ENCODE assay signal across 15 cellular contexts in genomic region chr4:113967687-113968086, GRCh38. TPM values are rescaled to one million over a fixed set of nuclear protein-coding genes. Genes with fewer than 3 reads are reported as not detected.
A peak's percentile ranks its signal among the peaks of the same experiment; 100 is the strongest.
DNase-seq lines count a peak whose midpoint lies in the region; ATAC-seq and TF ChIP-seq lines count a peak whose summit lies in the region.
"Had no signal": no experiment of that assay in that cellular context is flagged by ENCODE, and none has a peak within 500 bp of the region (broad histone marks: within the 10 kb centered on the region; RNA-seq: fewer than 3 reads in every experiment).

No MANE protein-coding gene starts in this region.

- H3K27me3 ChIP-seq in IMR-90 (ENCODE audit: control insufficient read depth, insufficient read depth, low read length) (no peaks in the 10 kb centered on the region), osteoblast (ENCODE audit: insufficient read depth, low read length) (no peaks in the 10 kb centered on the region)
- H3K27me3 ChIP-seq: BE2C had no signal

- no peak for TF ChIP-seq POLR2A in IMR-90 (IDR thresholded peaks at IDR 0.05; ENCODE audit: low read depth, low read length)

- intact Hi-C loops in IMR-90 (cut with micrococcal nuclease) = no loop called here
- intact Hi-C loops in left ventricle myocardium superior (cut with micrococcal nuclease) = no loop called here

- H2BK20ac ChIP-seq in IMR-90 (ENCODE audit: low read depth, low read length) = no peak overlapping the region

- DNase-seq in IMR-90 (no peak), osteoblast (ENCODE audit: insufficient read length, low spot score, missing footprints) (no peak), omental fat pad (ENCODE audit: low spot score) (no peak), left ventricle myocardium superior (no peak)
- no peak for DNase-seq in stimulated activated CD4-positive, alpha-beta T cell treated with anti-CD3 and anti-CD28 coated beads, Interleukin-2, amount 100 ng/mL, for 24 hours
- DNase-seq: BE2C; CD4-positive, alpha-beta memory T cell; DMS79; H7 had no signal

- dilution Hi-C loops in IMR-90 (cut with HindIII; ENCODE audit: low sequenced_read_pairs, unreplicated experiment) = no loop called here

- TF ChIP-seq RAD21 in IMR-90 (IDR thresholded peaks at IDR 0.05; ENCODE audit: low read length) = no peak

- H3K27ac ChIP-seq in IMR-90 (ENCODE audit: insufficient read depth, low read length) (no peak overlapping the region), osteoblast (ENCODE audit: low read depth, low read length) (peak overlapping the region; percentile 11)
- H3K27ac ChIP-seq: C4-2B had no signal

- H3K18ac ChIP-seq in IMR-90 (ENCODE audit: low read depth, low read length) = no peak overlapping the region

- no peak overlapping the region for H3K56ac ChIP-seq in IMR-90 (ENCODE audit: extremely low read depth, insufficient read depth, low read length)

- no peak overlapping the region; the same call in 1 of the 2 replicates for H3K4me2 ChIP-seq in IMR-90 (ENCODE audit: low read depth, low read length)
- no peak overlapping the region for H3K4me2 ChIP-seq in osteoblast (ENCODE audit: insufficient read depth, low read length)
- H3K4me2 ChIP-seq: GM23338 had no signal

- no peak overlapping the region for H3K4me3 ChIP-seq in IMR-90 (ENCODE audit: insufficient read depth, low read depth, low read length)
- no peak overlapping the region for H3K4me3 ChIP-seq in osteoblast (ENCODE audit: insufficient read depth, low read length)
- H3K4me3 ChIP-seq: GM12878, GM23338 had no signal

- POLR2A ChIA-PET in IMR-90 (lab: Charles Lee; ENCODE audit: unreplicated experiment) = no interaction called here

- H3K4me1 ChIP-seq in IMR-90 (ENCODE audit: control insufficient read depth, insufficient read depth, low read length) (peaks cover 18% of the 10 kb centered on the region), osteoblast (ENCODE audit: insufficient read depth, low read length) (peaks cover 34% of the 10 kb centered on the region)

- H2BK5ac ChIP-seq in IMR-90 (ENCODE audit: low read depth, low read length, poor library complexity, severe bottlenecking) = peak overlapping the region; percentile 65

- H3K9me3 ChIP-seq in IMR-90 (ENCODE audit: control insufficient read depth, insufficient read depth, low read length) (no peaks in the 10 kb centered on the region), osteoblast (ENCODE audit: low read depth, low read length) (no peaks in the 10 kb centered on the region)
- H3K9me3 ChIP-seq: BE2C had no signal

- CTCF ChIA-PET in IMR-90 (lab: Yijun Ruan, JAX) = no interaction called here

- no peak overlapping the region for H4K91ac ChIP-seq in IMR-90 (ENCODE audit: insufficient read depth, low read depth, low read length)

- BruUV-seq in IMR-90 (replicated peaks; lab: Mats Ljungman, UMichigan) = no TSS peak

- no peak overlapping the region for H3K9ac ChIP-seq in IMR-90 (ENCODE audit: low read depth, low read length)

- no peak overlapping the region for H3K4ac ChIP-seq in IMR-90 (ENCODE audit: low read depth, low read length)

- H3K14ac ChIP-seq in IMR-90 (replicated peaks; ENCODE audit: low read depth, low read length) = no peak overlapping the region

- H2AFZ ChIP-seq in IMR-90 (replicated peaks; ENCODE audit: low read length, poor library complexity) (no peak overlapping the region), osteoblast (ENCODE audit: low read length) (no peak overlapping the region)
- H2AFZ ChIP-seq: GM23338 had no signal

- no peak overlapping the region; a peak in 1 of 4 replicates for H4K8ac ChIP-seq in IMR-90 (ENCODE audit: low read depth in 2 of 2, low read length in 2 of 2)

- no peak overlapping the region for H2AK9ac ChIP-seq in IMR-90 (replicated peaks; ENCODE audit: low read depth, low read length, poor library complexity)

- H2BK15ac ChIP-seq in IMR-90 (ENCODE audit: low read depth, low read length) = no peak overlapping the region

- H4K20me1 ChIP-seq in IMR-90 (ENCODE audit: insufficient read depth, low read length) (peaks cover 9% of the 10 kb centered on the region; the same call in 1 of the 2 replicates), osteoblast (ENCODE audit: insufficient read depth, low read length) (no peaks in the 10 kb centered on the region)

- H3K79me2 ChIP-seq in osteoblast (ENCODE audit: insufficient read depth, low read length) = peaks cover 84% of the 10 kb centered on the region

- no peak overlapping the region for H4K5ac ChIP-seq in IMR-90 (ENCODE audit: low read depth, low read length)

- no peak overlapping the region for H3K23ac ChIP-seq in IMR-90 (ENCODE audit: low read depth, low read length)

- no peak overlapping the region for H2BK120ac ChIP-seq in IMR-90 (ENCODE audit: low read depth, low read length)

- H3K36me3 ChIP-seq in IMR-90 (ENCODE audit: control insufficient read depth, insufficient read depth, low read length) = peaks cover 21% of the 10 kb centered on the region
- H3K36me3 ChIP-seq in osteoblast (ENCODE audit: insufficient read depth, low read length) = peaks cover 16% of the 10 kb centered on the region
- H3K36me3 ChIP-seq: BE2C had no signal

- H3K9me1 ChIP-seq in IMR-90 (ENCODE audit: insufficient read depth, low read length) = peaks cover 12% of the 10 kb centered on the region

- no peak for TF ChIP-seq CTCF in IMR-90 (conservative IDR thresholded peaks at IDR 0.05; ENCODE audit: low read depth, low read length)
- TF ChIP-seq CTCF in osteoblast (IDR thresholded peaks at IDR 0.05; ENCODE audit: extremely low read depth, low read depth, low read length) = no peak
- TF ChIP-seq CTCF in omental fat pad (IDR thresholded peaks at IDR 0.05) = no peak

- H3K79me1 ChIP-seq in IMR-90 (ENCODE audit: low read depth in 1 of 2, low read length in 2 of 2) = peaks cover 17 to 41% of the 10 kb centered on the region in 2 experiments

- in situ Hi-C loops in IMR-90 (cut with MboI; ENCODE audit: low sequenced_read_pairs) = no loop called here

- ATAC-seq in IMR-90 (ENCODE audit: low read depth) = no peak
- ATAC-seq in SK-N-SH treated with all-trans-retinoic acid at 6 μM for 48 hours = no peak
- no peak for ATAC-seq in omental fat pad (ENCODE audit: low FRiP score)
- no peak for ATAC-seq in left ventricle myocardium superior
- no peak for ATAC-seq in GM18520 (IDR thresholded peaks at IDR 0.05; ENCODE audit: unreplicated experiment)
- ATAC-seq: GM12878, GM23338 had no signal

- no peak overlapping the region for H2AK5ac ChIP-seq in IMR-90 (ENCODE audit: low read depth, low read length)

TF ChIP-seq in IMR-90, 13 proteins besides CTCF, POLR2A, EP300 and RAD21:
- no peak for TF ChIP-seq NFE2L2 (IDR thresholded peaks at IDR 0.05; ENCODE audit: low read depth, low read length)
TF ChIP-seq in IMR-90: peak in this region for 0.

TF ChIP-seq in SK-N-SH treated with all-trans-retinoic acid at 6 μM for 48 hours, 23 proteins besides CTCF, POLR2A, EP300 and RAD21:
- no peak for TF ChIP-seq ESRRG (CRISPR knock-in tag; IDR thresholded peaks at IDR 0.05)
- TF ChIP-seq ZNF70 (CRISPR knock-in tag; IDR thresholded peaks at IDR 0.05) = no peak
- peak; percentile 95 for TF ChIP-seq ISL1 (CRISPR knock-in tag; IDR thresholded peaks at IDR 0.05)
- TF ChIP-seq, protein P1, sequence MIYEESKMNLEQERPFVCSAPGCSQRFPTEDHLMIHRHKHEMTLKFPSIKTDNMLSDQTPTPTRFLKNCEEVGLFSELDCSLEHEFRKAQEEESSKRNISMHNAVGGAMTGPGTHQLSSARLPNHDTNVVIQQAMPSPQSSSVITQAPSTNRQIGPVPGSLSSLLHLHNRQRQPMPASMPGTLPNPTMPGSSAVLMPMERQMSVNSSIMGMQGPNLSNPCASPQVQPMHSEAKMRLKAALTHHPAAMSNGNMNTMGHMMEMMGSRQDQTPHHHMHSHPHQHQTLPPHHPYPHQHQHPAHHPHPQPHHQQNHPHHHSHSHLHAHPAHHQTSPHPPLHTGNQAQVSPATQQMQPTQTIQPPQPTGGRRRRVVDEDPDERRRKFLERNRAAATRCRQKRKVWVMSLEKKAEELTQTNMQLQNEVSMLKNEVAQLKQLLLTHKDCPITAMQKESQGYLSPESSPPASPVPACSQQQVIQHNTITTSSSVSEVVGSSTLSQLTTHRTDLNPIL (CRISPR knock-in tag; IDR thresholded peaks at IDR 0.05; ENCODE audit: low read depth) = no peak

RNA-seq across cellular contexts. Expression of gene ARSJ, which starts 11.8 kb away (rescaled TPM):
- total RNA-seq in IMR-90 (2012; rRNA removed) (126 and 143 TPM in 2 replicates), osteoblast (18.6 and 24.6 TPM in 2 replicates), omental fat pad (10 to 100 TPM in 1 of 4 donors, 1 to 10 TPM in 3; 3.8 to 21.5 (median 7.8) TPM), left ventricle myocardium superior (0.59 TPM)
- polyA plus RNA-seq in IMR-90 (2012; rRNA removed) = 47.7 and 49.0 TPM in 2 replicates
- 24.2 and 47.1 TPM in 2 replicates for polyA plus RNA-seq in IMR-90 (2012; cell fraction: cytosol; rRNA removed)
- 18.5 and 55.6 TPM in 2 replicates for polyA plus RNA-seq in IMR-90 (2012; cell fraction: nucleus; rRNA removed; ENCODE audit: low replicate concordance)
- total RNA-seq: G401 had no signal
